Comparison of ENCODE assay signal across 20 cellular contexts in genomic region chr6:147173140-147173539, GRCh38.
"Had no signal": no experiment of that assay in that cellular context is flagged by ENCODE, and none has a peak within 500 bp of the region (broad histone marks: within the 10 kb centered on the region; RNA-seq: fewer than 3 reads in every experiment).

No MANE protein-coding gene starts in this region.

- H3K27me3 ChIP-seq: esophagus muscularis mucosa, gastrocnemius medialis, heart right ventricle, right atrium auricular region, sigmoid colon, stomach had no signal

- H3K9me3 ChIP-seq: esophagus muscularis mucosa, gastrocnemius medialis, heart right ventricle, right atrium auricular region, sigmoid colon, stomach, thoracic aorta had no signal

- H3K4me1 ChIP-seq: esophagus muscularis mucosa, gastrocnemius medialis, heart right ventricle, right atrium auricular region, sigmoid colon, stomach had no signal

- ATAC-seq: effector memory CD8-positive, alpha-beta T cell; gastrocnemius medialis; heart right ventricle; left lobe of liver; naive thymus-derived CD4-positive, alpha-beta T cell; stimulated activated naive B cell treated with anti-CD40 and anti-IgM and Interleukin-4, amounts not matched to agents 10 μg/mL and 1 μg/mL and 100 μg/mL, for 72 hours had no signal

- H3K4me3 Mint-ChIP-seq: effector memory CD8-positive, alpha-beta T cell; naive thymus-derived CD4-positive, alpha-beta T cell; nephron progenitor cell; stimulated activated naive B cell treated with anti-CD40 and anti-IgM and Interleukin-4, amounts not matched to agents 10 μg/mL and 1 μg/mL and 100 μg/mL, for 72 hours had no signal

- H3K36me3 Mint-ChIP-seq: naive thymus-derived CD4-positive, alpha-beta T cell; stimulated activated naive B cell treated with anti-CD40 and anti-IgM and Interleukin-4, amounts not matched to agents 10 μg/mL and 1 μg/mL and 100 μg/mL, for 72 hours had no signal

- H3K27ac ChIP-seq: epithelial cell of prostate, esophagus muscularis mucosa, gastrocnemius medialis, heart right ventricle, right atrium auricular region, sigmoid colon, skin epidermis, stomach, thoracic aorta had no signal

- H3K9me3 Mint-ChIP-seq: effector memory CD8-positive, alpha-beta T cell; naive thymus-derived CD4-positive, alpha-beta T cell; nephron progenitor cell; stimulated activated naive B cell treated with anti-CD40 and anti-IgM and Interleukin-4, amounts not matched to agents 10 μg/mL and 1 μg/mL and 100 μg/mL, for 72 hours had no signal

- H3K36me3 ChIP-seq: esophagus muscularis mucosa, gastrocnemius medialis, heart right ventricle, right atrium auricular region, sigmoid colon, stomach, thoracic aorta had no signal

- H3K4me3 ChIP-seq: esophagus muscularis mucosa, gastrocnemius medialis, heart right ventricle, right atrium auricular region, sigmoid colon, skin epidermis, stomach, thoracic aorta had no signal

- H3K27me3 Mint-ChIP-seq: effector memory CD8-positive, alpha-beta T cell; naive thymus-derived CD4-positive, alpha-beta T cell; stimulated activated naive B cell treated with anti-CD40 and anti-IgM and Interleukin-4, amounts not matched to agents 10 μg/mL and 1 μg/mL and 100 μg/mL, for 72 hours had no signal

- DNase-seq: effector memory CD8-positive, alpha-beta T cell; gastrocnemius medialis; heart right ventricle; hypothalamus; kidney glomerular epithelial cell; mammary epithelial cell; naive thymus-derived CD4-positive, alpha-beta T cell; nephron progenitor cell; sigmoid colon; stimulated activated CD4-positive, alpha-beta T cell treated with anti-CD3 and anti-CD28 coated beads, Interleukin-2, amount 100 ng/mL, for 24 hours; stimulated activated CD4-positive, alpha-beta T cell treated with anti-CD3 and anti-CD28 coated beads, Interleukin-4, amount 100 ng/mL, for 4 hours; stimulated activated naive B cell treated with anti-CD40 and anti-IgM and Interleukin-4, amounts not matched to agents 10 μg/mL and 1 μg/mL and 100 μg/mL, for 72 hours; stomach; substantia nigra had no signal

- H3K4me1 Mint-ChIP-seq: nephron progenitor cell; stimulated activated naive B cell treated with anti-CD40 and anti-IgM and Interleukin-4, amounts not matched to agents 10 μg/mL and 1 μg/mL and 100 μg/mL, for 72 hours had no signal

- H3K27ac Mint-ChIP-seq: effector memory CD8-positive, alpha-beta T cell; naive thymus-derived CD4-positive, alpha-beta T cell; nephron progenitor cell; stimulated activated naive B cell treated with anti-CD40 and anti-IgM and Interleukin-4, amounts not matched to agents 10 μg/mL and 1 μg/mL and 100 μg/mL, for 72 hours had no signal
